1 cellular context compared by ENCODE assay signal in genomic region chr11:316891-317291, GRCh38.
TF ChIP-seq lines count a peak whose summit lies in the region.

No MANE protein-coding gene starts in this region.

TF ChIP-seq in K562, 482 proteins besides CTCF, POLR2A, EP300 and RAD21:
- TF ChIP-seq U2AF1 (optimal IDR thresholded peaks at IDR 0.05; ENCODE audit: low read depth, low read length) (no peak), CREM (IDR thresholded peaks at IDR 0.05; ENCODE audit: low read depth) (no peak), CBX2 (IDR thresholded peaks at IDR 0.05; ENCODE audit: insufficient read depth, low read length, poor library complexity, severe bottlenecking) (no peak), KDM1A (IDR thresholded peaks at IDR 0.05) (0 out of 4 replicates have a peak, but pooled peaks of 1 of the 2 experiments have one; percentile 6), ZNF699 (CRISPR knock-in tag; IDR thresholded peaks at IDR 0.05; ENCODE audit: insufficient replicate concordance) (no peak), MLLT1 (IDR thresholded peaks at IDR 0.05) (no peak), NCOA1 (IDR thresholded peaks at IDR 0.05; ENCODE audit: low read depth) (0 out of 2 replicates have a peak, but pooled peaks have one; percentile 3), ZNF740 (CRISPR knock-in tag; IDR thresholded peaks at IDR 0.05) (no peak), ZNF740 (tag; IDR thresholded peaks at IDR 0.05) (peak in 1 of 2 experiments; percentile 60; a peak in 2 of 4 replicates), NR3C1 (CRISPR knock-in tag; IDR thresholded peaks at IDR 0.05) (no peak)
